In genomic region chr12:12501121-12501520, GRCh38 we compare ENCODE assay signal across 1 cellular context.
TF ChIP-seq lines count a peak whose summit lies in the region.

No MANE protein-coding gene starts in this region.

TF ChIP-seq in H1, 55 proteins besides CTCF, POLR2A, EP300 and RAD21:
- TF ChIP-seq BCL11A (IDR thresholded peaks at IDR 0.05; ENCODE audit: low read depth in 2 of 2, low read length in 2 of 2): no peak
- TF ChIP-seq KDM5A (IDR thresholded peaks at IDR 0.05; ENCODE audit: low read length): no peak
- TF ChIP-seq E2F6 (IDR thresholded peaks at IDR 0.05): no peak
- no peak for TF ChIP-seq HDAC2 (IDR thresholded peaks at IDR 0.05; ENCODE audit: borderline replicate concordance in 1 of 2, low read depth in 2 of 2, low read length in 2 of 2)
- no peak for TF ChIP-seq POLR2AphosphoS5 (IDR thresholded peaks at IDR 0.05; ENCODE audit: low read depth, low read length)
- TF ChIP-seq TEAD4 (IDR thresholded peaks at IDR 0.05; ENCODE audit: low read depth, low read length): no peak
- no peak for TF ChIP-seq PHF8 (conservative IDR thresholded peaks at IDR 0.05; ENCODE audit: low read depth, low read length)
- TF ChIP-seq MAX (IDR thresholded peaks at IDR 0.05): no peak
- no peak for TF ChIP-seq TAF1 (IDR thresholded peaks at IDR 0.05; ENCODE audit: low read depth, low read length)
- TF ChIP-seq SIX5 (IDR thresholded peaks at IDR 0.05; ENCODE audit: low read depth, low read length): no peak
- TF ChIP-seq CHD1 (IDR thresholded peaks at IDR 0.05; ENCODE audit: low read depth, low read length): no peak
- TF ChIP-seq SP2 (IDR thresholded peaks at IDR 0.05; ENCODE audit: low read length): no peak
- no peak for TF ChIP-seq EGR1 (IDR thresholded peaks at IDR 0.05; ENCODE audit: borderline replicate concordance, low read depth, low read length)
- no peak for TF ChIP-seq NANOG (IDR thresholded peaks at IDR 0.05; ENCODE audit: insufficient read depth, low read depth, low read length, poor library complexity, severe bottlenecking)
- no peak for TF ChIP-seq MAFK (IDR thresholded peaks at IDR 0.05; ENCODE audit: low read depth, low read length)
- no peak for TF ChIP-seq CHD7 (IDR thresholded peaks at IDR 0.05; ENCODE audit: insufficient replicate concordance, low read length)
- no peak for TF ChIP-seq SAP30 (IDR thresholded peaks at IDR 0.05; ENCODE audit: insufficient read depth, insufficient replicate concordance, low read length)
- no peak for TF ChIP-seq TAF7 (optimal IDR thresholded peaks at IDR 0.05; ENCODE audit: borderline replicate concordance, low read depth, low read length)
- no peak for TF ChIP-seq TCF12 (IDR thresholded peaks at IDR 0.05; ENCODE audit: low read depth, low read length)
